8 cellular contexts compared by ENCODE assay signal in the genomic region with DNA sequence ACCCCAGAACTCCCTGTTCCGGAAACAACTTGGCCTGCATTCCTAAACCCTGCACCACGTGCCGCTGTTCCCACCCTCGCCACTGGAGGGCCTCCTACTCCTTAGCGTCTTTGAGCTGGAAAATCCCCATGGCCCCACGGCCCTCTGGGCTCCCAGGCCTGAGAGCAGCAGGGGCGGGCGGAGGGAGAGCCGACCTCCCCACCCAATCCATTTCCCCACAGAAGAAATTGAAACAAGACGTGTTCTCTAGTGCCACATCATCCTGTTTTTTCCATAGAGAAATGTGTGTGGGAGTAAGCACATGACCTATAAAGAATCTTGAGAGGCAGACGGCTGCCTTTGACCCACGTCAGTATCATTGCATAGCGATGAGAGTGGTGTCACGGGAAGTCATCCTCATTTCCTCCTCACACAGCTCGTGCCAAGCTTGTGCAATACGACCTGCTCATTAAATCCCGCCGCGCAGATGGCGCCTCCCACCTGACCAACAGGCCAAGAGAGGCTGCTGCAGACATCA.
DNase-seq lines count a peak whose midpoint lies in the region; ATAC-seq, FAIRE-seq and TF ChIP-seq lines count a peak whose summit lies in the region.

No MANE protein-coding gene starts in this region.

- H3K9ac ChIP-seq in GM12878 (ENCODE audit: control insufficient read depth, insufficient read depth, low read length), result no peak overlapping the region

- CTCF ChIA-PET in GM12878 (lab: Yijun Ruan, JAX), result interaction anchor here (1.1 to 1.9 kb wide), 3 partner anchors 9 to 139 kb away, joined by 3 to 10 read pairs (median 3); no protein-coding TSS in a partner anchor

- H2AFZ ChIP-seq in GM12878 (ENCODE audit: control insufficient read depth, low read depth, low read length), result no peak overlapping the region

- intact Hi-C loops in GM12878 (cut with micrococcal nuclease; ENCODE audit: unreplicated experiment), result loop anchor here (1.0 kb wide), 1 partner anchor 139 kb away; no protein-coding TSS in a partner anchor

- RAD21 ChIA-PET in GM12878 (lab: Charles Lee; ENCODE audit: unreplicated experiment), result interaction anchor here (1.1 kb wide), 1 partner anchor 138 kb away, joined by 4 read pairs; no protein-coding TSS in a partner anchor

- H3K4me2 ChIP-seq in GM12878 (ENCODE audit: control insufficient read depth, insufficient read depth), result no peak overlapping the region

- H3K27me3 ChIP-seq in GM12878 (replicated peaks in 1 of 2; ENCODE audit: control insufficient read depth in 2 of 2, insufficient read depth in 2 of 2, low read length in 1 of 2), result no peaks in the 10 kb centered on the region; a peak in 1 of 4 replicates
- no peaks in the 10 kb centered on the region for H3K27me3 ChIP-seq in thoracic aorta (replicated peaks; ENCODE audit: insufficient read depth)

- H3K79me2 ChIP-seq in GM12878 (ENCODE audit: control insufficient read depth, insufficient read depth, low read length), result no peaks in the 10 kb centered on the region

- BruUV-seq in GM12878 (replicated peaks; lab: Mats Ljungman, UMichigan), result no TSS peak

- TF ChIP-seq CTCF in GM12878 (IDR thresholded peaks at IDR 0.05 in 2 of 3, conservative IDR thresholded peaks at IDR 0.05 in 1 of 3; ENCODE audit: control insufficient read depth in 2 of 3, extremely low read depth in 1 of 3, insufficient read depth in 1 of 3, low read depth in 3 of 3, low read length in 3 of 3) (peak; percentile 29 to 60 (median 53); a peak in 4 of 6 replicates), thoracic aorta (IDR thresholded peaks at IDR 0.05) (peak; percentile 58)

- H3K36me3 ChIP-seq in GM12878 (ENCODE audit: control insufficient read depth in 2 of 2, insufficient read depth in 2 of 2, low read length in 1 of 2) (no peaks in the 10 kb centered on the region), thoracic aorta (no peaks in the 10 kb centered on the region)

- WGBS in GM12878 (ENCODE audit: insufficient coverage, insufficient replicate concordance, low lambda C conversion rate, missing lambda C conversion rate), result 25% methylated on average over 20 of the region's 20 CpGs

- no peak for FAIRE-seq in GM12878 (lab: Jason Lieb, UNC)

- H3K4me1 ChIP-seq in GM12878 (ENCODE audit: control insufficient read depth, insufficient read depth, low read length), result no peaks in the 10 kb centered on the region
- H3K4me1 ChIP-seq in thoracic aorta (ENCODE audit: control insufficient read depth in 1 of 2, low read depth in 2 of 2), result peaks cover 0 to 6% of the 10 kb centered on the region in 2 donors

- TF ChIP-seq RAD21 in GM12878 (IDR thresholded peaks at IDR 0.05; ENCODE audit: insufficient read depth, low read depth, low read length), result no peak

- in situ Hi-C loops in GM12878 (cut with MboI), result no loop called here

- no peak for TF ChIP-seq EP300 in GM12878 (IDR thresholded peaks at IDR 0.05; ENCODE audit: borderline replicate concordance in 1 of 2, control insufficient read depth in 1 of 2, low read depth in 2 of 2, low read length in 2 of 2)

- H3K4me3 ChIP-seq in GM12878 (no peak overlapping the region), thoracic aorta (peak overlapping the region; percentile 54)

- TF ChIP-seq POLR2A in GM12878 (IDR thresholded peaks at IDR 0.05; ENCODE audit: low read depth, low read length), result no peak

- POLR2A ChIA-PET in GM12878 (lab: Charles Lee), result no interaction called here

- SMC1A ChIA-PET in GM12878 (lab: Charles Lee; ENCODE audit: uncharacterized antibody, unreplicated experiment), result interaction anchor here (2.6 kb wide), 1 partner anchor 139 kb away, joined by 10 read pairs; no protein-coding TSS in a partner anchor

- ATAC-seq in GM12878 (peak; percentile 76), thoracic aorta (ENCODE audit: insufficient number of reproducible peaks, low FRiP score, low read depth) (peak; percentile 86)

- no peaks in the 10 kb centered on the region for H4K20me1 ChIP-seq in GM12878 (ENCODE audit: control insufficient read depth, insufficient read depth)

- H3K27ac ChIP-seq in GM12878 (ENCODE audit: control insufficient read depth, insufficient read depth), result no peak overlapping the region
- H3K27ac ChIP-seq in thoracic aorta, result no peak overlapping the region

- H3K9me3 ChIP-seq in GM12878 (replicated peaks; ENCODE audit: control insufficient read depth, insufficient read depth, low read length), result no peaks in the 10 kb centered on the region
- H3K9me3 ChIP-seq in thoracic aorta, result no peaks in the 10 kb centered on the region

- DNase-seq in GM04503 (ENCODE audit: low read depth) (peak; percentile 96), NCI-H2029 treated with DMSO at 0.1 percent for 48 hours (lab: John Stamatoyannopoulos, UW) (peak; percentile 80), GM12878 (ENCODE audit: low read depth, low spot score) (no peak), iris pigment epithelial cell (ENCODE audit: low read depth) (peak; percentile 100), thoracic aorta (ENCODE audit: low spot score) (peak; percentile 11), NCI-H1048 (lab: John Stamatoyannopoulos, UW) (no peak)
- no peak for DNase-seq in activated CD8-positive, alpha-beta memory T cell treated with anti-CD3 and anti-CD28 coated beads for 24 hours
- DNase-seq in activated naive CD4-positive, alpha-beta T cell (lab: John Stamatoyannopoulos, UW), result no peak

TF ChIP-seq in GM12878, 131 proteins besides CTCF, POLR2A, EP300 and RAD21:
- no peak for TF ChIP-seq E2F8 (IDR thresholded peaks at IDR 0.05; ENCODE audit: low read depth, partially characterized antibody)
- no peak for TF ChIP-seq FOXM1 (IDR thresholded peaks at IDR 0.05; ENCODE audit: low read depth, low read length)
- TF ChIP-seq, protein P1, sequence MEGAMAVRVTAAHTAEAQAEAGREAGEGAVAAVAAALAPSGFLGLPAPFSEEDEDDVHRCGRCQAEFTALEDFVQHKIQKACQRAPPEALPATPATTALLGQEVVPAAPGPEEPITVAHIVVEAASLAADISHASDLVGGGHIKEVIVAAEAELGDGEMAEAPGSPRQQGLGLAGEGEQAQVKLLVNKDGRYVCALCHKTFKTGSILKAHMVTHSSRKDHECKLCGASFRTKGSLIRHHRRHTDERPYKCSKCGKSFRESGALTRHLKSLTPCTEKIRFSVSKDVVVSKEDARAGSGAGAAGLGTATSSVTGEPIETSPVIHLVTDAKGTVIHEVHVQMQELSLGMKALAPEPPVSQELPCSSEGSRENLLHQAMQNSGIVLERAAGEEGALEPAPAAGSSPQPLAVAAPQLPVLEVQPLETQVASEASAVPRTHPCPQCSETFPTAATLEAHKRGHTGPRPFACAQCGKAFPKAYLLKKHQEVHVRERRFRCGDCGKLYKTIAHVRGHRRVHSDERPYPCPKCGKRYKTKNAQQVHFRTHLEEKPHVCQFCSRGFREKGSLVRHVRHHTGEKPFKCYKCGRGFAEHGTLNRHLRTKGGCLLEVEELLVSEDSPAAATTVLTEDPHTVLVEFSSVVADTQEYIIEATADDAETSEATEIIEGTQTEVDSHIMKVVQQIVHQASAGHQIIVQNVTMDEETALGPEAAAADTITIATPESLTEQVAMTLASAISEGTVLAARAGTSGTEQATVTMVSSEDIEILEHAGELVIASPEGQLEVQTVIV (IDR thresholded peaks at IDR 0.05; ENCODE audit: borderline replicate concordance, partially characterized antibody), result no peak
- TF ChIP-seq, protein P2, sequence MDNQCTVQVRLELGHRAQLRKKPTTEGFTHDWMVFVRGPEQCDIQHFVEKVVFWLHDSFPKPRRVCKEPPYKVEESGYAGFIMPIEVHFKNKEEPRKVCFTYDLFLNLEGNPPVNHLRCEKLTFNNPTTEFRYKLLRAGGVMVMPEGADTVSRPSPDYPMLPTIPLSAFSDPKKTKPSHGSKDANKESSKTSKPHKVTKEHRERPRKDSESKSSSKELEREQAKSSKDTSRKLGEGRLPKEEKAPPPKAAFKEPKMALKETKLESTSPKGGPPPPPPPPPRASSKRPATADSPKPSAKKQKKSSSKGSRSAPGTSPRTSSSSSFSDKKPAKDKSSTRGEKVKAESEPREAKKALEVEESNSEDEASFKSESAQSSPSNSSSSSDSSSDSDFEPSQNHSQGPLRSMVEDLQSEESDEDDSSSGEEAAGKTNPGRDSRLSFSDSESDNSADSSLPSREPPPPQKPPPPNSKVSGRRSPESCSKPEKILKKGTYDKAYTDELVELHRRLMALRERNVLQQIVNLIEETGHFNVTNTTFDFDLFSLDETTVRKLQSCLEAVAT (IDR thresholded peaks at IDR 0.05), result no peak
- no peak for TF ChIP-seq TARDBP (IDR thresholded peaks at IDR 0.05; ENCODE audit: borderline replicate concordance)
- peak; percentile 37; the same call in 1 of the 2 replicates for TF ChIP-seq SMC3 (IDR thresholded peaks at IDR 0.05; ENCODE audit: borderline replicate concordance, low read length)
- peak; percentile 36 to 42; a peak in 2 of 4 replicates for TF ChIP-seq BHLHE40 (IDR thresholded peaks at IDR 0.05; ENCODE audit: borderline replicate concordance in 1 of 2, low read depth in 2 of 2, low read length in 1 of 2)
- no peak for TF ChIP-seq JUNB (IDR thresholded peaks at IDR 0.05)

Comparison
In these comparisons a context has a peak if more than half of its experiments do, and no peak if none do; other contexts are left out.
1. DNase-seq: peak in GM04503 (single experiment), NCI-H2029 treated with DMSO at 0.1 percent for 48 hours (single experiment), iris pigment epithelial cell (single experiment) and thoracic aorta (single experiment); none in GM12878 (single experiment), activated CD8-positive, alpha-beta memory T cell treated with anti-CD3 and anti-CD28 coated beads for 24 hours (single experiment), NCI-H1048 (single experiment) and activated naive CD4-positive, alpha-beta T cell (0 of 4).